9 cellular contexts compared by ENCODE assay signal in genomic region chr5:149429839-149430721, GRCh38. TPM values are rescaled to one million over a fixed set of nuclear protein-coding genes. Genes with fewer than 3 reads are reported as not detected.
DNase-seq lines count a peak whose midpoint lies in the region; ATAC-seq and TF ChIP-seq lines count a peak whose summit lies in the region.
"Had no signal": no experiment of that assay in that cellular context is flagged by ENCODE, and none has a peak within 500 bp of the region (broad histone marks: within the 10 kb centered on the region; RNA-seq: fewer than 3 reads in every experiment).

No MANE protein-coding gene starts in this region.

- TF ChIP-seq CTCF in body of pancreas (IDR thresholded peaks at IDR 0.05) (no peak), upper lobe of right lung (IDR thresholded peaks at IDR 0.05) (peak; percentile 35)

- H3K36me3 Mint-ChIP-seq in activated CD4-positive, alpha-beta T cell treated with anti-CD3 and anti-CD28 coated beads, Interleukin-2, amount 10 ng/mL, durations not matched to agents 24 days and 14 days (ENCODE audit: low read depth): no peaks in the 10 kb centered on the region
- no peaks in the 10 kb centered on the region for H3K36me3 Mint-ChIP-seq in activated CD4-positive, alpha-beta T cell treated with anti-CD3 and anti-CD28 coated beads for 36 hours (ENCODE audit: low read depth)

- peaks cover 6% of the 10 kb centered on the region for H3K4me1 Mint-ChIP-seq in activated CD4-positive, alpha-beta T cell treated with anti-CD3 and anti-CD28 coated beads, Interleukin-2, amount 10 ng/mL, durations not matched to agents 24 days and 14 days
- H3K4me1 Mint-ChIP-seq in activated CD4-positive, alpha-beta T cell treated with anti-CD3 and anti-CD28 coated beads for 36 hours: peaks cover 3% of the 10 kb centered on the region
- H3K4me1 Mint-ChIP-seq: B cell had no signal

- H3K36me3 ChIP-seq in body of pancreas (replicated peaks in 1 of 2; ENCODE audit: insufficient read depth in 1 of 2, low read depth in 2 of 2) (no peaks in the 10 kb centered on the region), upper lobe of right lung (peaks cover 15% of the 10 kb centered on the region)

- H3K9me3 Mint-ChIP-seq in activated CD4-positive, alpha-beta T cell treated with anti-CD3 and anti-CD28 coated beads, Interleukin-2, amount 10 ng/mL, durations not matched to agents 24 days and 14 days: no peaks in the 10 kb centered on the region
- H3K9me3 Mint-ChIP-seq in activated CD4-positive, alpha-beta T cell treated with anti-CD3 and anti-CD28 coated beads for 36 hours (ENCODE audit: low read depth): no peaks in the 10 kb centered on the region

- CTCF ChIA-PET in activated CD4-positive, alpha-beta T cell treated with anti-CD3 and anti-CD28 coated beads for 36 hours (lab: Charles Lee): interaction anchor here (0.6 to 2.4 kb wide), 13 partner anchors 10 to 514 kb away, joined by 3 to 10 read pairs (median 4); no protein-coding TSS in a partner anchor

- no peak for DNase-seq in activated CD4-positive, alpha-beta T cell treated with anti-CD3 and anti-CD28 coated beads, Interleukin-2, amount 10 ng/mL, durations not matched to agents 24 days and 14 days
- DNase-seq in activated CD4-positive, alpha-beta T cell treated with anti-CD3 and anti-CD28 coated beads for 36 hours: no peak
- DNase-seq in body of pancreas (peak in 1 of 4 donors; percentile 52), left colon (peak in 1 of 2 donors; percentile 52), upper lobe of right lung (peak; percentile 77), NCI-H1417 treated with DMSO at 0.1 percent for 48 hours (lab: John Stamatoyannopoulos, UW) (no peak), NCI-H2196 (lab: John Stamatoyannopoulos, UW; ENCODE audit: unreplicated experiment) (no peak)
- DNase-seq in activated effector memory CD4-positive, alpha-beta T cell treated with anti-CD3 and anti-CD28 coated beads, Interleukin-2, amount 50 U/mL, for 16 hours: no peak

- H3K27me3 ChIP-seq in body of pancreas (no peaks in the 10 kb centered on the region), upper lobe of right lung (no peaks in the 10 kb centered on the region)

- H3K9me3 ChIP-seq in body of pancreas: no peaks in the 10 kb centered on the region
- no peaks in the 10 kb centered on the region for H3K9me3 ChIP-seq in upper lobe of right lung

- peak overlapping the region in 2 of 4 donors; percentile 1 to 44 for H3K27ac ChIP-seq in body of pancreas
- H3K27ac ChIP-seq in upper lobe of right lung: peak overlapping the region; percentile 78

- no peak for TF ChIP-seq POLR2A in body of pancreas (IDR thresholded peaks at IDR 0.05)

- no peak for ATAC-seq in activated CD4-positive, alpha-beta T cell treated with anti-CD3 and anti-CD28 coated beads for 36 hours
- ATAC-seq in body of pancreas: peak; percentile 25
- ATAC-seq in left colon: peak; percentile 4
- ATAC-seq in upper lobe of right lung: peak; percentile 72

- intact Hi-C loops in activated CD4-positive, alpha-beta T cell treated with anti-CD3 and anti-CD28 coated beads, Interleukin-2, amount 10 ng/mL, durations not matched to agents 24 days and 14 days (cut with micrococcal nuclease): loop anchor here (5.0 kb wide), 1 partner anchor 113 kb away; no protein-coding TSS in a partner anchor
- intact Hi-C loops in activated CD4-positive, alpha-beta T cell treated with anti-CD3 and anti-CD28 coated beads for 36 hours (cut with DNase I, micrococcal nuclease): loop anchor here in 1 of 2 experiments (5.0 kb wide), 1 partner anchor 63 kb away; no protein-coding TSS in a partner anchor
- intact Hi-C loops in body of pancreas (cut with DNase I): no loop called here
- intact Hi-C loops in left colon (cut with DNase I, micrococcal nuclease): loop anchor here (10.0 kb wide), 2 partner anchors 45 to 55 kb away; partner anchors contain the start of gene IL17B (in 1 of the 2)
- intact Hi-C loops in upper lobe of right lung (cut with DNase I): loop anchor here (5.0 kb wide), 1 partner anchor 48 kb away; no protein-coding TSS in a partner anchor

- POLR2A ChIA-PET in activated CD4-positive, alpha-beta T cell treated with anti-CD3 and anti-CD28 coated beads for 36 hours (lab: Charles Lee): no interaction called here

- no peak overlapping the region for H3K4me3 ChIP-seq in body of pancreas
- H3K4me3 ChIP-seq in upper lobe of right lung: no peak overlapping the region

- H3K4me3 Mint-ChIP-seq in activated CD4-positive, alpha-beta T cell treated with anti-CD3 and anti-CD28 coated beads, Interleukin-2, amount 10 ng/mL, durations not matched to agents 24 days and 14 days: no peak overlapping the region
- H3K4me3 Mint-ChIP-seq in activated CD4-positive, alpha-beta T cell treated with anti-CD3 and anti-CD28 coated beads for 36 hours: no peak overlapping the region
- H3K4me3 Mint-ChIP-seq: B cell had no signal

- peak overlapping the region; percentile 47 for H3K27ac Mint-ChIP-seq in activated CD4-positive, alpha-beta T cell treated with anti-CD3 and anti-CD28 coated beads, Interleukin-2, amount 10 ng/mL, durations not matched to agents 24 days and 14 days
- H3K27ac Mint-ChIP-seq in activated CD4-positive, alpha-beta T cell treated with anti-CD3 and anti-CD28 coated beads for 36 hours: no peak overlapping the region
- H3K27ac Mint-ChIP-seq: B cell had no signal

- H3K4me1 ChIP-seq in body of pancreas (peaks cover 10% of the 10 kb centered on the region), upper lobe of right lung (peaks cover 21% of the 10 kb centered on the region)

- 40 to 61% methylated on average over 11 to 15 of the region's 15 CpGs for WGBS in body of pancreas, 2 donors

- H3K27me3 Mint-ChIP-seq in activated CD4-positive, alpha-beta T cell treated with anti-CD3 and anti-CD28 coated beads, Interleukin-2, amount 10 ng/mL, durations not matched to agents 24 days and 14 days: peaks cover 2% of the 10 kb centered on the region
- no peaks in the 10 kb centered on the region for H3K27me3 Mint-ChIP-seq in activated CD4-positive, alpha-beta T cell treated with anti-CD3 and anti-CD28 coated beads for 36 hours

RNA-seq across cellular contexts. Expression of gene IL17B, which starts 51.0 kb away (rescaled TPM):
- total RNA-seq in activated CD4-positive, alpha-beta T cell treated with anti-CD3 and anti-CD28 coated beads, Interleukin-2, amount 10 ng/mL, durations not matched to agents 24 days and 14 days: not detected in 2 replicates
- not detected for total RNA-seq in activated CD4-positive, alpha-beta T cell treated with anti-CD3 and anti-CD28 coated beads for 36 hours
- total RNA-seq in body of pancreas: not detected
- 1 to 10 TPM in 1 of 2 donors, not detected in 1; 1.1 TPM for total RNA-seq in left colon
- not detected for total RNA-seq in upper lobe of right lung
- total RNA-seq: B cell had no signal
